Comparison of ENCODE assay signal across 18 cellular contexts in genomic region chr13:23654111-23655110, GRCh38.
DNase-seq lines count a peak whose midpoint lies in the region; ATAC-seq and TF ChIP-seq lines count a peak whose summit lies in the region.
"Had no signal": no experiment of that assay in that cellular context is flagged by ENCODE, and none has a peak within 500 bp of the region (broad histone marks: within the 10 kb centered on the region; RNA-seq: fewer than 3 reads in every experiment).

No MANE protein-coding gene starts in this region.

- H3K4ac ChIP-seq in mesenchymal stem cell (ENCODE audit: low read depth in 1 of 2, low read length in 2 of 2), result no peak overlapping the region

- H3K27ac Mint-ChIP-seq in HFFc6, result no peak overlapping the region
- no peak overlapping the region for H3K27ac Mint-ChIP-seq in activated naive CD4-positive, alpha-beta T cell treated with anti-CD3 and anti-CD28 coated beads, Interleukin-2, amount 10 ng/mL, durations not matched to agents 7 days and 5 days
- H3K27ac Mint-ChIP-seq: activated naive CD4-positive, alpha-beta T cell treated with anti-CD3 and anti-CD28 coated beads for 36 hours had no signal

- no peak overlapping the region for H3K4me3 Mint-ChIP-seq in HFFc6
- no peak overlapping the region for H3K4me3 Mint-ChIP-seq in activated naive CD4-positive, alpha-beta T cell treated with anti-CD3 and anti-CD28 coated beads, Interleukin-2, amount 10 ng/mL, durations not matched to agents 7 days and 5 days
- H3K4me3 Mint-ChIP-seq: activated naive CD4-positive, alpha-beta T cell treated with anti-CD3 and anti-CD28 coated beads for 36 hours had no signal

- H3K4me2 ChIP-seq in mesenchymal stem cell (ENCODE audit: low read length, poor library complexity, severe bottlenecking), result no peak overlapping the region
- H3K4me2 ChIP-seq: KMS-11 had no signal

- no peaks in the 10 kb centered on the region for H3K36me3 ChIP-seq in mesenchymal stem cell (ENCODE audit: control insufficient read depth in 1 of 2, insufficient read depth in 2 of 2, low read depth in 1 of 2, low read length in 2 of 2)
- H3K36me3 ChIP-seq: BE2C, colonic mucosa, gastroesophageal sphincter had no signal

- H2BK120ac ChIP-seq in mesenchymal stem cell (ENCODE audit: low read depth, low read length), result no peak overlapping the region

- H3K27me3 ChIP-seq in mesenchymal stem cell (ENCODE audit: control insufficient read depth in 1 of 2, insufficient read depth in 1 of 2, low read length in 2 of 2), result no peaks in the 10 kb centered on the region
- H3K27me3 ChIP-seq: BE2C, colonic mucosa, gastroesophageal sphincter had no signal

- H3K9ac ChIP-seq in mesenchymal stem cell (ENCODE audit: low read length), result no peak overlapping the region
- H3K9ac ChIP-seq: KMS-11, parathyroid adenoma had no signal

- no peak overlapping the region for H3K4me3 ChIP-seq in fibroblast of villous mesenchyme (ENCODE audit: low read depth, low read length)
- H3K4me3 ChIP-seq in mesenchymal stem cell (ENCODE audit: insufficient read depth in 1 of 2, low read depth in 1 of 2, low read length in 2 of 2), result no peak overlapping the region
- H3K4me3 ChIP-seq: colonic mucosa, gastroesophageal sphincter had no signal

- no peaks in the 10 kb centered on the region for H3K79me1 ChIP-seq in mesenchymal stem cell (replicated peaks; ENCODE audit: low read length, poor library complexity, severe bottlenecking)

- 75% methylated on average over 11 of the region's 11 CpGs for WGBS in mesenchymal stem cell

- H3K27me3 Mint-ChIP-seq in HFFc6 (ENCODE audit: insufficient read depth), result no peaks in the 10 kb centered on the region
- peaks cover 16% of the 10 kb centered on the region for H3K27me3 Mint-ChIP-seq in activated naive CD4-positive, alpha-beta T cell treated with anti-CD3 and anti-CD28 coated beads, Interleukin-2, amount 10 ng/mL, durations not matched to agents 7 days and 5 days

- no peaks in the 10 kb centered on the region for H3K36me3 Mint-ChIP-seq in HFFc6 (ENCODE audit: low read depth)
- no peaks in the 10 kb centered on the region for H3K36me3 Mint-ChIP-seq in activated naive CD4-positive, alpha-beta T cell treated with anti-CD3 and anti-CD28 coated beads, Interleukin-2, amount 10 ng/mL, durations not matched to agents 7 days and 5 days

- CTCF ChIA-PET in RWPE1 (lab: Yijun Ruan, JAX), result no interaction called here
- CTCF ChIA-PET in activated naive CD4-positive, alpha-beta T cell treated with anti-CD3 and anti-CD28 coated beads, Interleukin-2, amount 10 ng/mL, durations not matched to agents 7 days and 5 days (lab: Charles Lee), result no interaction called here

- no peak overlapping the region for H2BK5ac ChIP-seq in mesenchymal stem cell (ENCODE audit: low read depth, low read length, poor library complexity, severe bottlenecking)

- peaks cover 12% of the 10 kb centered on the region for H3K4me1 ChIP-seq in mesenchymal stem cell (ENCODE audit: control insufficient read depth, insufficient read depth, low read depth, low read length)
- H3K4me1 ChIP-seq: colonic mucosa, parathyroid adenoma had no signal

- H4K91ac ChIP-seq in mesenchymal stem cell (ENCODE audit: low read length), result no peak overlapping the region

- no peak overlapping the region for H3K23ac ChIP-seq in mesenchymal stem cell (ENCODE audit: low read length in 2 of 2)

- H3K9me3 ChIP-seq in mesenchymal stem cell (ENCODE audit: control insufficient read depth, low read length), result no peaks in the 10 kb centered on the region
- H3K9me3 ChIP-seq: BE2C, colonic mucosa, gastroesophageal sphincter had no signal

- no peak overlapping the region for H2AK5ac ChIP-seq in mesenchymal stem cell (ENCODE audit: low read length, severe bottlenecking)

- no peaks in the 10 kb centered on the region for H3K9me3 Mint-ChIP-seq in HFFc6
- H3K9me3 Mint-ChIP-seq in activated naive CD4-positive, alpha-beta T cell treated with anti-CD3 and anti-CD28 coated beads, Interleukin-2, amount 10 ng/mL, durations not matched to agents 7 days and 5 days, result no peaks in the 10 kb centered on the region
- H3K9me3 Mint-ChIP-seq: activated naive CD4-positive, alpha-beta T cell treated with anti-CD3 and anti-CD28 coated beads for 36 hours had no signal

- no peak overlapping the region for H3K14ac ChIP-seq in mesenchymal stem cell (ENCODE audit: low read length in 2 of 2)

- H2BK12ac ChIP-seq in mesenchymal stem cell (ENCODE audit: low read length in 2 of 2), result no peak overlapping the region

- H3K18ac ChIP-seq in mesenchymal stem cell (ENCODE audit: low read depth in 1 of 2, low read length in 2 of 2), result peak overlapping the region in 1 of 2 experiments; percentile 51

- TF ChIP-seq CTCF in RWPE1 (conservative IDR thresholded peaks at IDR 0.05; ENCODE audit: low read depth), result no peak
- no peak for TF ChIP-seq CTCF in fibroblast of villous mesenchyme (IDR thresholded peaks at IDR 0.05; ENCODE audit: insufficient read depth, low read depth, low read length)
- TF ChIP-seq CTCF in HFFc6 (IDR thresholded peaks at IDR 0.05), result no peak

- H4K8ac ChIP-seq in mesenchymal stem cell (ENCODE audit: low read length), result no peak overlapping the region

- POLR2A ChIA-PET in RWPE1 (lab: Yijun Ruan, JAX; ENCODE audit: low non-redundant PET), result no interaction called here

- no peak overlapping the region for H2AFZ ChIP-seq in mesenchymal stem cell (ENCODE audit: low read depth, low read length)
- H2AFZ ChIP-seq: parathyroid adenoma had no signal

- DNase-seq in COR-L47 (lab: John Stamatoyannopoulos, UW) (peak; percentile 29), RWPE1 (ENCODE audit: low spot score) (peak; percentile 23), fibroblast of villous mesenchyme (ENCODE audit: low read depth) (peak; percentile 47), mesenchymal stem cell (peak; percentile 49), HK-2 (ENCODE audit: unreplicated experiment) (no peak), HFFc6 (no peak)
- DNase-seq in activated naive CD4-positive, alpha-beta T cell treated with anti-CD3 and anti-CD28 coated beads, Interleukin-2, amount 10 ng/mL, durations not matched to agents 7 days and 5 days, result no peak
- DNase-seq: activated CD4-positive, alpha-beta T cell treated with anti-CD3 and anti-CD28 coated beads, Interleukin-2, amount 50 U/mL, for 4 hours; activated naive CD4-positive, alpha-beta T cell treated with anti-CD3 and anti-CD28 coated beads for 36 hours; BE2C; colonic mucosa; stimulated activated CD4-positive, alpha-beta T cell treated with anti-CD3 and anti-CD28 coated beads, Interleukin-2, amount 100 ng/mL, for 24 hours; stimulated activated naive CD4-positive, alpha-beta T cell treated with Interleukin-2 at 50 U/mL for 16 hours; T-helper 1 cell had no signal

- no peak overlapping the region for H2BK15ac ChIP-seq in mesenchymal stem cell (ENCODE audit: low read depth, poor library complexity, severe bottlenecking)

- H3K4me1 Mint-ChIP-seq in HFFc6 (ENCODE audit: low read depth), result peaks cover 19% of the 10 kb centered on the region
- peaks cover 2% of the 10 kb centered on the region for H3K4me1 Mint-ChIP-seq in activated naive CD4-positive, alpha-beta T cell treated with anti-CD3 and anti-CD28 coated beads, Interleukin-2, amount 10 ng/mL, durations not matched to agents 7 days and 5 days

- no peak overlapping the region for H3K27ac ChIP-seq in RWPE1
- H3K27ac ChIP-seq in mesenchymal stem cell (ENCODE audit: low read length, poor library complexity, severe bottlenecking), result peak overlapping the region; percentile 5
- H3K27ac ChIP-seq: colonic mucosa, KMS-11, parathyroid adenoma had no signal

- no peak for ATAC-seq in GM19351 (IDR thresholded peaks at IDR 0.05; ENCODE audit: unreplicated experiment)
- ATAC-seq: gastroesophageal sphincter had no signal

Comparison
In these comparisons a context has a peak if more than half of its experiments do, and no peak if none do; other contexts are left out.
1. DNase-seq: peak in COR-L47 (single experiment), RWPE1 (single experiment), fibroblast of villous mesenchyme (single experiment) and mesenchymal stem cell (single experiment); none in HK-2 (single experiment), HFFc6 (single experiment) and activated naive CD4-positive, alpha-beta T cell treated with anti-CD3 and anti-CD28 coated beads, Interleukin-2, amount 10 ng/mL, durations not matched to agents 7 days and 5 days (single experiment).